Comparison of ENCODE assay signal across 8 cellular contexts in the genomic region with DNA sequence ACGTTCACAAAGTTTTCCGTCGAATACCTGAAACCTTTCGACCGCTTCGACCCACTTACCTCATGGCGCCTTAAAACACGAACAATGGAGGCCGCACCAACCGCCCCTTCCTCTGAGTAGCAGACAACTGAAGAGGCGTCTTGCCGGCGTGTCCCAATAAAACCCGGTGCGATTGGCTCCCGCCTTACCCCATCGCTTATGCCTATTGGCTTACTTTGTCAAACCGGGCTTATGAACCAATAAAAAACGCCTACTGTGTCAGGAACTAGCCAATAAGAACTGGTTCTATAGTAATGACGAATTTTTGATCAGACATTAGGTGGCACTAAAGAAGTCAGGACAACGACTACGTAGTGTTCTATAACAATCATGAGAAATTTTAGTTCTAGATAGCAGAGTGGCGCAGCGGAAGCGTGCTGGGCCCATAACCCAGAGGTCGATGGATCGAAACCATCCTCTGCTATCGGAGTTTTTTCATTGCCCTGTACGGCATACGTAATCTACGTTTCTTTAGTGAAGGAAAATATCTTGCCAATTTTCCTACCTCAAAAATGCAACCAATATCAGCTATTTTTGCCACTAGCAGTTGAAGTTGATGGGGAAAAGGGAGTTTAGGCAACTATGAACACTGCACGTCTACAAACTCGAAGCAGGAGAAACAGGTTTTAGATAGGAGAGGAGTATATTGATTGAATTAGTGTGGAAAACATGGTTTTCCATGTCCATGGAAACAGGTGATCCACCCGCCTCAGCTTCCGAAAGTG. TPM values are rescaled to one million over a fixed set of nuclear protein-coding genes. Genes with fewer than 3 reads are reported as not detected.
DNase-seq lines count a peak whose midpoint lies in the region; ATAC-seq, FAIRE-seq and TF ChIP-seq lines count a peak whose summit lies in the region.

A gene (minus strand): TSS at position 135 of the 764 bp plus-strand sequence. CDS start 71 bp downstream, at position 64.

- TF ChIP-seq POLR2A in H54 (IDR thresholded peaks at IDR 0.05; ENCODE audit: low read depth, low read length) (peak; percentile 80), stomach (IDR thresholded peaks at IDR 0.05) (peak in 2 of 4 donors; percentile 73 to 85)

- peak; percentile 67 for FAIRE-seq in H54 (lab: Jason Lieb, UNC)

- H3K36me3 ChIP-seq in ES-I3 (ENCODE audit: insufficient read depth, low read length) = peaks cover 27% of the 10 kb centered on the region
- peaks cover 42% of the 10 kb centered on the region for H3K36me3 ChIP-seq in RWPE2 (ENCODE audit: low read depth)
- H3K36me3 ChIP-seq in stomach = peaks cover 29 to 36% (median 34%) of the 10 kb centered on the region in 4 donors

- H3K27me3 Mint-ChIP-seq in nephron progenitor cell (ENCODE audit: low read depth, poor library complexity) = no peaks in the 10 kb centered on the region

- H3K9me3 Mint-ChIP-seq in nephron progenitor cell = no peaks in the 10 kb centered on the region

- H3K4me3 ChIP-seq in RWPE2 (ENCODE audit: severe bottlenecking) (peak within 1 kb of the TSS; percentile 67), stomach (peak within 1 kb of the TSS; percentile 73 to 91 (median 82))

- DNase-seq in H54 (ENCODE audit: insufficient read length, low spot score) (peak; percentile 93), LoVo (ENCODE audit: low spot score) (peak; percentile 97), RWPE2 (ENCODE audit: low spot score) (peak; percentile 95), fibroblast of the conjunctiva (ENCODE audit: low read depth) (peak; percentile 99), nephron progenitor cell (peak; percentile 96), stomach (peak; percentile 98)
- DNase-seq in activated T-helper 9 cell treated with anti-CD3 and anti-CD28 coated beads, Interleukin-2, amount 50 U/mL, for 16 hours (ENCODE audit: low read depth) = peak; percentile 93

- H3K4me3 Mint-ChIP-seq in nephron progenitor cell = no peak within 1 kb of the TSS

- no peaks in the 10 kb centered on the region for H3K4me1 ChIP-seq in ES-I3 (ENCODE audit: insufficient read depth, low read length)
- no peaks in the 10 kb centered on the region for H3K4me1 ChIP-seq in RWPE2 (ENCODE audit: insufficient read depth, poor library complexity, severe bottlenecking)
- H3K4me1 ChIP-seq in stomach = peaks cover 21 to 33% (median 29%) of the 10 kb centered on the region in 4 donors

- intact Hi-C loops in stomach (cut with DNase I; ENCODE audit: low total_unique reads) = no loop called here

- peaks cover 26% of the 10 kb centered on the region for H3K36me3 Mint-ChIP-seq in nephron progenitor cell (ENCODE audit: low read depth)

- ATAC-seq in RWPE2 (ENCODE audit: low read depth) = peak; percentile 91

- H3K4me1 Mint-ChIP-seq in nephron progenitor cell = peaks cover 8% of the 10 kb centered on the region

- peak within 1 kb of the TSS; percentile 98 for H3K9ac ChIP-seq in ES-I3 (ENCODE audit: low read depth, low read length)

- H3K27me3 ChIP-seq in RWPE2 (ENCODE audit: insufficient read depth, poor library complexity, severe bottlenecking) (no peaks in the 10 kb centered on the region), stomach (no peaks in the 10 kb centered on the region)

- no peak for TF ChIP-seq EP300 in stomach (IDR thresholded peaks at IDR 0.05)

- peak within 1 kb of the TSS; percentile 74 for H3K27ac ChIP-seq in RWPE2 (ENCODE audit: poor library complexity, severe bottlenecking)
- H3K27ac ChIP-seq in stomach = peak within 1 kb of the TSS; percentile 90 to 92 (median 91)

- H3K27ac Mint-ChIP-seq in nephron progenitor cell = peak within 1 kb of the TSS; percentile 68

- H3K9me3 ChIP-seq in ES-I3 (ENCODE audit: control insufficient read depth, insufficient read depth, low read length) (no peaks in the 10 kb centered on the region), RWPE2 (ENCODE audit: severe bottlenecking) (no peaks in the 10 kb centered on the region), stomach (no peaks in the 10 kb centered on the region)

- 0 to 1% (median 0%) methylated on average over 35 of the region's 35 CpGs for WGBS in stomach, 5 donors

- TF ChIP-seq CTCF in RWPE2 (IDR thresholded peaks at IDR 0.05; ENCODE audit: poor library complexity, severe bottlenecking) (peak; percentile 35), nephron progenitor cell (IDR thresholded peaks at IDR 0.05) (no peak), stomach (IDR thresholded peaks at IDR 0.05) (peak in 1 of 7 experiments; percentile 13)

RNA-seq across cellular contexts. Expression of the gene that starts here (rescaled TPM):
- 100 to 1,000 TPM in 1 of 5 donors, 10 to 100 TPM in 4; 17.1 to 138 (median 41.5) TPM for total RNA-seq in stomach
- polyA plus RNA-seq in stomach = 100 to 1,000 TPM in 1 of 3 donors, 10 to 100 TPM in 2; 49.1 to 103 (median 98.9) TPM

Comparison
In these comparisons a context has a peak if more than half of its experiments do, and no peak if none do; other contexts are left out.
1. Peak in every context shown above with its lines: DNase-seq, ATAC-seq, H3K4me3 ChIP-seq and H3K27ac ChIP-seq.